In genomic region chr1:89986020-89986419, GRCh38 we compare ENCODE assay signal across 1 cellular context.
TF ChIP-seq lines count a peak whose summit lies in the region.

No MANE protein-coding gene starts in this region.

TF ChIP-seq in HEK293, 187 proteins besides CTCF, POLR2A, EP300 and RAD21 (continued from another document):
- peak; percentile 49; the same call in 1 of the 2 replicates for TF ChIP-seq ZNF362 (tag by site-specific recombination; IDR thresholded peaks at IDR 0.05)
- no peak for TF ChIP-seq SALL2 (tag by site-specific recombination; IDR thresholded peaks at IDR 0.05; ENCODE audit: borderline replicate concordance)
- TF ChIP-seq FEZF1 (tag by site-specific recombination; IDR thresholded peaks at IDR 0.05), result peak; percentile 34; the same call in 1 of the 2 replicates
- TF ChIP-seq ZBTB44 (tag by site-specific recombination; IDR thresholded peaks at IDR 0.05), result peak; percentile 21; the same call in 1 of the 2 replicates
- TF ChIP-seq ZNF211 (tag by site-specific recombination; IDR thresholded peaks at IDR 0.05; ENCODE audit: low read depth), result no peak
- 0 out of 2 replicates have a peak, but pooled peaks have one; percentile 18 for TF ChIP-seq ZNF558 (tag by site-specific recombination; IDR thresholded peaks at IDR 0.05)
